Comparison of ENCODE assay signal across 22 cellular contexts in the genomic region with DNA sequence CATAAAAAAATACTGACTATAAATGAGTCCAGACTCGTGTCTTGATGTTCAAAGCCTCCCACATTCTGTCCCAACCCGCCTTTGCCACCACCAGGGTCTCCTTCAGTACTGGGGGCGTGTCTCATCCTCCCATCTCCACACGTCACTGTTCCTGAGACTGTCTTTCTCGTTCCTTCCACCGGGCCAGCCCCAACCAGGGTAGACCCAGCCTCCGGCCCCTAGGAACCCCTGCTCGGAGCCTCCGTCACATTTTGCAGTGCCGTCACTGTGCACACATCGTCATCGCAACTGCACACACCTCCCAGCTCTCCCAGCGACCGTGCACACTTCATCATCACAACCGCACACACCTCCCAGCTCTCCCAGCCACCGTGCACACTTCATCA.
DNase-seq lines count a peak whose midpoint lies in the region; ATAC-seq, FAIRE-seq and TF ChIP-seq lines count a peak whose summit lies in the region.
"Had no signal": no experiment of that assay in that cellular context is flagged by ENCODE, and none has a peak within 500 bp of the region (broad histone marks: within the 10 kb centered on the region; RNA-seq: fewer than 3 reads in every experiment).

No MANE protein-coding gene starts in this region.

- H3K4me1 Mint-ChIP-seq in activated T-cell treated with anti-CD3 and anti-CD28 coated beads, Interleukin-2, amount 50 U/mL, for 24 hours (ENCODE audit: low read depth), result no peaks in the 10 kb centered on the region
- H3K4me1 Mint-ChIP-seq in astrocyte (ENCODE audit: low read depth, unreplicated experiment) (no peaks in the 10 kb centered on the region), T-helper 17 cell (no peaks in the 10 kb centered on the region)

- H3K9me3 ChIP-seq in astrocyte (ENCODE audit: insufficient read depth, low read depth, low read length), result no peaks in the 10 kb centered on the region
- no peaks in the 10 kb centered on the region for H3K9me3 ChIP-seq in kidney (ENCODE audit: control insufficient read depth in 1 of 2, low read length in 2 of 2)
- no peaks in the 10 kb centered on the region for H3K9me3 ChIP-seq in spleen
- H3K9me3 ChIP-seq in T-helper 17 cell (ENCODE audit: control insufficient read depth, low read length, poor library complexity, severe bottlenecking), result no peaks in the 10 kb centered on the region

- no peak for ATAC-seq in T-helper 17 cell

- H3K36me3 ChIP-seq in astrocyte (ENCODE audit: insufficient read depth, low read length) (no peaks in the 10 kb centered on the region), kidney (ENCODE audit: control insufficient read depth in 1 of 2, insufficient read depth in 2 of 2, low read length in 2 of 2) (no peaks in the 10 kb centered on the region), spleen (no peaks in the 10 kb centered on the region)

- peak; percentile 3 for DNase-seq in activated T-cell treated with anti-CD3 and anti-CD28 coated beads, Interleukin-2, amount 50 U/mL, for 24 hours
- no peak for DNase-seq in activated T-cell treated with anti-CD3 and anti-CD28 coated beads, Interleukin-2, amount 50 U/mL, for 48 hours
- no peak for DNase-seq in astrocyte (ENCODE audit: low read depth)
- peak; percentile 35 for DNase-seq in kidney
- peak; percentile 25 for DNase-seq in spleen
- no peak for DNase-seq in DMS153 (lab: John Stamatoyannopoulos, UW)
- DNase-seq in T-helper 17 cell, result no peak
- DNase-seq: CD4-positive, alpha-beta T cell; COR-L47; DMS 273 treated with DMSO at 0.1 percent for 48 hours; GM23248; HCEC 1CT; KBM-7; MM.1S; NCI-H1048; NCI-H1417 treated with DMSO at 0.1 percent for 48 hours; NCI-H187; NCI-H446 treated with DMSO at 0.1 percent for 48 hours; NCI-H526 treated with DMSO at 0.1 percent for 48 hours; OCI-M1 had no signal

- no peaks in the 10 kb centered on the region for H3K79me2 ChIP-seq in astrocyte (ENCODE audit: insufficient read depth, low read length)

- intact Hi-C loops in kidney (cut with DNase I) (loop anchor here (10.0 kb wide), 1 partner anchor 975 kb away; no protein-coding TSS in a partner anchor), spleen (cut with DNase I; ENCODE audit: low total_unique reads) (no loop called here)

- peaks cover 12% of the 10 kb centered on the region for H3K27me3 Mint-ChIP-seq in activated T-cell treated with anti-CD3 and anti-CD28 coated beads, Interleukin-2, amount 50 U/mL, for 24 hours
- H3K27me3 Mint-ChIP-seq in astrocyte (ENCODE audit: low read depth, unreplicated experiment) (peaks cover 66% of the 10 kb centered on the region), T-helper 17 cell (peaks cover 39% of the 10 kb centered on the region)

- TF ChIP-seq CTCF in astrocyte (IDR thresholded peaks at IDR 0.05; ENCODE audit: insufficient read depth, low read depth, low read length) (no peak), kidney (IDR thresholded peaks at IDR 0.05; ENCODE audit: borderline replicate concordance, extremely low read depth, insufficient read depth) (no peak), spleen (IDR thresholded peaks at IDR 0.05 in 8 of 11, conservative IDR thresholded peaks at IDR 0.05 in 3 of 11) (no peak)

- H3K9me3 Mint-ChIP-seq in activated T-cell treated with anti-CD3 and anti-CD28 coated beads, Interleukin-2, amount 50 U/mL, for 24 hours, result no peaks in the 10 kb centered on the region
- peaks cover 2% of the 10 kb centered on the region for H3K9me3 Mint-ChIP-seq in astrocyte (ENCODE audit: unreplicated experiment)
- H3K9me3 Mint-ChIP-seq: CD4-positive, alpha-beta T cell had no signal

- no peak overlapping the region for H3K4me3 ChIP-seq in astrocyte (ENCODE audit: insufficient read depth, low read depth, low read length)
- H3K4me3 ChIP-seq in kidney (ENCODE audit: low read length in 2 of 2), result no peak overlapping the region
- no peak overlapping the region for H3K4me3 ChIP-seq in spleen
- H3K4me3 ChIP-seq: GM23248 had no signal

- no peaks in the 10 kb centered on the region for H3K4me1 ChIP-seq in astrocyte (ENCODE audit: insufficient read depth, low read length)
- H3K4me1 ChIP-seq in kidney (ENCODE audit: control insufficient read depth in 1 of 2, insufficient read depth in 1 of 2, low read depth in 1 of 2, low read length in 2 of 2), result no peaks in the 10 kb centered on the region
- H3K4me1 ChIP-seq in spleen, result no peaks in the 10 kb centered on the region

- no peak overlapping the region for H3K4me2 ChIP-seq in astrocyte (ENCODE audit: low read length)

- TF ChIP-seq POLR2A in spleen (IDR thresholded peaks at IDR 0.05), result no peak

- H3K9ac ChIP-seq in astrocyte (ENCODE audit: low read length) (no peak overlapping the region), kidney (ENCODE audit: low read length in 2 of 2) (no peak overlapping the region)
- H3K9ac ChIP-seq: GM23248 had no signal

- H3K4me3 Mint-ChIP-seq in activated T-cell treated with anti-CD3 and anti-CD28 coated beads, Interleukin-2, amount 50 U/mL, for 24 hours, result no peak overlapping the region
- H3K4me3 Mint-ChIP-seq in astrocyte (ENCODE audit: unreplicated experiment) (no peak overlapping the region), T-helper 17 cell (no peak overlapping the region)
- H3K4me3 Mint-ChIP-seq: CD4-positive, alpha-beta T cell had no signal

- no peaks in the 10 kb centered on the region for H3K27me3 ChIP-seq in astrocyte (ENCODE audit: insufficient read depth, low read length)
- peaks cover 0 to 71% (median 4%) of the 10 kb centered on the region in 7 donors for H3K27me3 ChIP-seq in spleen (replicated peaks in 1 of 7)

- FAIRE-seq in astrocyte (lab: Jason Lieb, UNC), result no peak
- no peak for FAIRE-seq in kidney (lab: Jason Lieb, UNC)
- FAIRE-seq: GM12891, RCC 7860 had no signal

- 71 to 78% (median 71%) methylated on average over 16 of the region's 16 CpGs for WGBS in spleen, 5 donors

- H3K36me3 Mint-ChIP-seq in activated T-cell treated with anti-CD3 and anti-CD28 coated beads, Interleukin-2, amount 50 U/mL, for 24 hours (ENCODE audit: low read depth), result no peaks in the 10 kb centered on the region
- H3K36me3 Mint-ChIP-seq in astrocyte (ENCODE audit: low read depth, unreplicated experiment) (no peaks in the 10 kb centered on the region), T-helper 17 cell (ENCODE audit: low read depth) (peaks cover 2% of the 10 kb centered on the region)

- no peaks in the 10 kb centered on the region for H4K20me1 ChIP-seq in astrocyte (ENCODE audit: insufficient read depth, low read length)

- H3K27ac ChIP-seq in astrocyte (ENCODE audit: low read depth, low read length), result no peak overlapping the region
- no peak overlapping the region for H3K27ac ChIP-seq in kidney (ENCODE audit: low read depth in 2 of 2, low read length in 2 of 2)
- H3K27ac ChIP-seq in spleen, result no peak overlapping the region
- H3K27ac ChIP-seq: GM23248 had no signal

- no peak overlapping the region for H3K27ac Mint-ChIP-seq in activated T-cell treated with anti-CD3 and anti-CD28 coated beads, Interleukin-2, amount 50 U/mL, for 24 hours
- H3K27ac Mint-ChIP-seq in astrocyte (ENCODE audit: unreplicated experiment) (peak overlapping the region; percentile 41), T-helper 17 cell (no peak overlapping the region)
- H3K27ac Mint-ChIP-seq: CD4-positive, alpha-beta T cell had no signal

- H2AFZ ChIP-seq in astrocyte (ENCODE audit: low read depth, low read length), result no peak overlapping the region
- H2AFZ ChIP-seq: GM23248 had no signal

Comparison
In these comparisons a context has a peak if more than half of its experiments do, and no peak if none do; other contexts are left out.
1. DNase-seq: peak in activated T-cell treated with anti-CD3 and anti-CD28 coated beads, Interleukin-2, amount 50 U/mL, for 24 hours (single experiment), kidney (single experiment) and spleen (single experiment); none in activated T-cell treated with anti-CD3 and anti-CD28 coated beads, Interleukin-2, amount 50 U/mL, for 48 hours (0 of 2), astrocyte (single experiment), DMS153 (single experiment) and T-helper 17 cell (0 of 3).